23 cellular contexts compared by ENCODE assay signal in the genomic region with DNA sequence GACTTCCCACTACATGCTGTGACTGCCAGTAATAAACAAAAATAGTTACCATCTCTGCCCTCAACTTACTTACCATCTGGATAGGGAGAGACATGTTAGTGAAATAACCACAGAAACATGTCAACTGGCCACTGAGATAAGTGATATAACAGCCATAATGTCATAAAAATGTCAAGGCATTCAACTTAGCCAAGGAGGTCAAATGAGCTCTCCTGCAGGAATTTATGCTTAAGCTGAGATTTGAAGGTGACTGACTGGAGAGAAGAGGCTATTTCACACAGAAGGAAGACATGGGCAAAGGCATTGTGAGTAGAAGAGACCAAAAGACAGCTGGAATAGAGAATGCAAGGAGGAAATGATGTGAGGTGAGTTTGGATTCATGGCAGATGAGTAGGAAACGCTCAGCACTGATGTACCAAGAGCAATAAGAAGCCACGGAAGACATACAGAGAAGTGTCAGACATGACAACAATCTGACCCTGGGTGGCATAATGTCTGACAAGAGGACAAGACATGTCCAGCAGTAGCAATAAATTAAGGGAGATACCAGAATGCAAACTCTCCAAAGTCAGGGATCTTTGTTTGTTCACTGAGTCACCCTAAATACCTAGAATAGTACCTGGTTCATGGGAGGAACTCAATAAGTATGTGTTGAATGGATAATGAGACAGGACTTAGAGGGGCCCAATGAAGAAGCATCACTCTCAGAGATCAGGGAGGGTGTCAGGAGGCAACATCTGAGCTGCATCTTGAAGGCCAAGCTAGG.
"Had no signal": no experiment of that assay in that cellular context is flagged by ENCODE, and none has a peak within 500 bp of the region (broad histone marks: within the 10 kb centered on the region; RNA-seq: fewer than 3 reads in every experiment).

No MANE protein-coding gene starts in this region.

- H3K36me3 ChIP-seq: ascending aorta, ovary, prostate gland, spleen, vagina, WERI-Rb-1 had no signal

- ATAC-seq: activated CD8-positive, alpha-beta T cell treated with anti-CD3 and anti-CD28 coated beads, Interleukin-2, amount 10 ng/mL, durations not matched to agents 7 days and 5 days; activated naive CD4-positive, alpha-beta T cell treated with anti-CD3 and anti-CD28 coated beads, Interleukin-2, amount 50 U/mL, for 72 hours; left ventricle myocardium superior; natural killer cell treated with Interleukin-12 subunit alpha and Interleukin-12 subunit beta and Interleukin-15 and Interleukin-18, amount 100 ng/mL, for 72 hours had no signal

- DNase-seq: activated CD4-positive, alpha-beta T cell treated with anti-CD3 and anti-CD28 coated beads for 1 hour; activated CD4-positive, alpha-beta T cell treated with anti-CD3 and anti-CD28 coated beads, Interleukin-2, amount 50 U/mL, for 1 hour; activated CD8-positive, alpha-beta T cell treated with anti-CD3 and anti-CD28 coated beads, Interleukin-2, amount 10 ng/mL, durations not matched to agents 7 days and 5 days; activated gamma-delta T cell treated with Interleukin-2 at 50 U/mL for 16 hours; activated T-cell treated with anti-CD3 and anti-CD28 coated beads, Interleukin-2, amount 50 U/mL, for 1 hour; cerebellar nuclear complex; foreskin melanocyte; glutamatergic neuron; immature natural killer cell; left ventricle myocardium superior; ovary; spleen; stimulated activated CD4-positive, alpha-beta T cell treated with anti-CD3 and anti-CD28 coated beads, Interleukin-4, amount 100 ng/mL, for 1 hour; stimulated activated naive CD4-positive, alpha-beta T cell; testis; WERI-Rb-1 had no signal

- H3K9me3 ChIP-seq: ascending aorta, ovary, prostate gland, testis, vagina had no signal

- H3K79me2 ChIP-seq: hepatocyte had no signal

- H3K4me3 ChIP-seq: ascending aorta, coronary artery, hepatocyte, ovary, prostate gland, spleen, testis, vagina had no signal

- H3K4me2 ChIP-seq: hepatocyte had no signal

- H3K27ac ChIP-seq: ascending aorta, coronary artery, hepatocyte, ovary, prostate gland, spleen, testis, vagina, WERI-Rb-1 had no signal

- H2AFZ ChIP-seq: hepatocyte had no signal

- H3K27me3 ChIP-seq: ascending aorta, hepatocyte, ovary, spleen, testis, vagina had no signal

- H3K4me1 ChIP-seq: ascending aorta, prostate gland, spleen, testis, vagina had no signal
